ENCODE assay signal across 1 cellular context in the genomic region with DNA sequence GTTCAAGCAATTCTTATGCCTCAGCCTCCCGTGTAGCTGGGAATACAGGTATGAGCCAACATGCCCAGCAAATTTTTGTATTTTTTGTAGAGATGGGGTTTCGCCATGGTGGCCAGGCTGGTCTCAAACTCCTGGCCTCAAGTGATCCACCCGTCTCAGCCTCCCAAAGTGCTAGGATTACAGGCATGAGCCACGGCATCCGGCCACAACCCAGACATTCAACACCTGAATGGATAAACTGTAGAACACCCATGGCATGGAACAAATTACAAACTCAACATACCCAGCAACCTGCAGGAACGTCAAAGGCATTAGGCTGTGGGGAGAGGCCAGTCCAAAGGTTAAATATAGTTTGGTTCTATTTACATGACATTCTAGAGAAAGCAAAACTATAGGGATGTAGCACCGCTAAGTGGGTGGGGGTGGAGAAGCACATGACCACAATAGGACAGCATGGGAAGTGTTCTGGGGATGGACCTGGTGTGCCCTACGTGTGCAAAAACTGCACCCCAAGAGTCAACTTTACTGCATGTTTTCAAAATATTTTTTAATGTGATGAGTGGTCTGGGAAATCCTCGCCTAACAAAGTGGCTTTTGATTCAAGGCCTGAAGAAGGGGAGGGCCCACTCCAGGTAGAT.
TF ChIP-seq lines count a peak whose summit lies in the region.

No MANE protein-coding gene starts in this region.

TF ChIP-seq in H1, 55 proteins besides CTCF, POLR2A, EP300 and RAD21:
- TF ChIP-seq MAFK (IDR thresholded peaks at IDR 0.05; ENCODE audit: low read depth, low read length) (no peak), PHF8 (conservative IDR thresholded peaks at IDR 0.05; ENCODE audit: low read depth, low read length) (no peak)
- TF ChIP-seq, protein P1, sequence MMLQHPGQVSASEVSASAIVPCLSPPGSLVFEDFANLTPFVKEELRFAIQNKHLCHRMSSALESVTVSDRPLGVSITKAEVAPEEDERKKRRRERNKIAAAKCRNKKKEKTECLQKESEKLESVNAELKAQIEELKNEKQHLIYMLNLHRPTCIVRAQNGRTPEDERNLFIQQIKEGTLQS (IDR thresholded peaks at IDR 0.05; ENCODE audit: insufficient read depth, low read depth, low read length): no peak
